11 cellular contexts compared by ENCODE assay signal in the genomic region with DNA sequence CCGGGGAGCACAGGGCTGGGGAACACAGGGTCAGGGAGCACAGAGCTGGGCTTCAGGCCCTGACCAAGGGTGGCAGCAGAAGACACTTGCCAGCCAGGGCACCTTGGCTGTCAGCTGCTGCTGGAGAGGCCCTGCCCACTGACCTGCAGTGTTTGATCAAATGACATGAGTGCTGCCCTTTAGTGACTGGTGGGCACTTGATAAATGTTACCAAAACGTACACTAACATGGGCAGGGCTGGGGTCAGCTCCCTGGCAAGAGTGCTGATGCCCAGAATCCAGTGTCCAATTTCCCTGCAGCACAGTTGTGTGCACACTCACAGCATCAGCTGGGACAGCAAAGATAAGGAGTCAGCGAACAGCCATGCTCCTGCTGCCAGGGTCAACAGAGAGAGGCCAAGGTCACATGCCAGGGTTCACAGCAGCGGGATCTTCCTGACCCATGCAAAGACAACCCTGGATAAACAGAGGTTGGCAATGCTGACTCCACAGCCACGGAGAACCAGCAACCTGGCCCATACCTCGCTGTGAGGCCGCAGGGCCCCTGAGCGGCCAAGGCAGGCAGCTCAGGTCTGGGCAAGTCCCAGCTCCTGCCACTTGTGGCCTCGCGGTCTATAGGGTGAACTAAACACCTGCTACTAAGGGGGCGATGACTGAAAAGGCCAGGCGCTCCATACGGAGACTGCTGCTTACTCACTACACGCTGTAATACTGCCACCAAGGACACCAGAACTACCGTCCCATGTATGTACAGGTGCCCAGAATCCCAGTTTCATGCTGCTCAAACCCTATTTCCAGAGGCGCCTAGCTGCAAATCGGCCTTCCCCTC. TPM values are rescaled to one million over a fixed set of nuclear protein-coding genes. Genes with fewer than 3 reads are reported as not detected.
DNase-seq lines count a peak whose midpoint lies in the region; ATAC-seq, FAIRE-seq and TF ChIP-seq lines count a peak whose summit lies in the region.
"Had no signal": no experiment of that assay in that cellular context is flagged by ENCODE, and none has a peak within 500 bp of the region (broad histone marks: within the 10 kb centered on the region; RNA-seq: fewer than 3 reads in every experiment).

No MANE protein-coding gene starts in this region.

- H3K4me1 Mint-ChIP-seq in naive thymus-derived CD4-positive, alpha-beta T cell: peaks cover 0 to 7% (median 3%) of the 10 kb centered on the region in 7 donors

- DNase-seq in DMS53 (lab: John Stamatoyannopoulos, UW): peak; percentile 9
- DNase-seq in DMS53 treated with DMSO at 0.1 percent for 48 hours (lab: John Stamatoyannopoulos, UW; ENCODE audit: unreplicated experiment): no peak
- no peak for DNase-seq in GM12878 (ENCODE audit: low read depth, low spot score)
- peak; percentile 91 for DNase-seq in HepG2 (ENCODE audit: low spot score)
- no peak for DNase-seq in tibial artery
- no peak for DNase-seq in naive thymus-derived CD4-positive, alpha-beta T cell
- DNase-seq in thyroid gland: no peak
- DNase-seq: GDM1, PC-9 had no signal

- H3K4me3 ChIP-seq in GM12878 (no peak overlapping the region), HepG2 (replicated peaks in 1 of 3; ENCODE audit: insufficient read depth in 1 of 3, low read depth in 2 of 3, low read length in 3 of 3) (peak overlapping the region in 1 of 3 experiments; percentile 44; a peak in 1 of 6 replicates), tibial artery (peak overlapping the region; percentile 46), thyroid gland (replicated peaks in 1 of 3) (no peak overlapping the region)
- H3K4me3 ChIP-seq in naive thymus-derived CD4-positive, alpha-beta T cell (ENCODE audit: low read length): no peak overlapping the region
- H3K4me3 ChIP-seq: PC-9 had no signal

- no peaks in the 10 kb centered on the region for H3K9me3 Mint-ChIP-seq in naive thymus-derived CD4-positive, alpha-beta T cell

- H3K9me3 ChIP-seq in GM12878 (replicated peaks; ENCODE audit: control insufficient read depth, insufficient read depth, low read length) (no peaks in the 10 kb centered on the region), HepG2 (ENCODE audit: low read length) (no peaks in the 10 kb centered on the region), tibial artery (no peaks in the 10 kb centered on the region), thyroid gland (no peaks in the 10 kb centered on the region)
- no peaks in the 10 kb centered on the region for H3K9me3 ChIP-seq in naive thymus-derived CD4-positive, alpha-beta T cell (ENCODE audit: control insufficient read depth in 2 of 3, low read length in 3 of 3)

- no peaks in the 10 kb centered on the region for H3K36me3 ChIP-seq in GM12878 (ENCODE audit: control insufficient read depth in 2 of 2, insufficient read depth in 2 of 2, low read length in 1 of 2)
- H3K36me3 ChIP-seq in HepG2 (replicated peaks in 1 of 2; ENCODE audit: control insufficient read depth in 1 of 2, insufficient read depth in 2 of 2, low read length in 2 of 2): peaks cover 5 to 9% of the 10 kb centered on the region in 2 experiments; a peak in 1 of 5 replicates
- H3K36me3 ChIP-seq in tibial artery: no peaks in the 10 kb centered on the region
- no peaks in the 10 kb centered on the region for H3K36me3 ChIP-seq in naive thymus-derived CD4-positive, alpha-beta T cell (ENCODE audit: control insufficient read depth in 2 of 3, insufficient read depth in 3 of 3, low read length in 3 of 3)
- no peaks in the 10 kb centered on the region for H3K36me3 ChIP-seq in thyroid gland

- no peak for FAIRE-seq in GM12878 (lab: Jason Lieb, UNC)
- FAIRE-seq in HepG2 (lab: Jason Lieb, UNC): peak; percentile 97

- RAD21 ChIA-PET in GM12878 (lab: Charles Lee; ENCODE audit: unreplicated experiment): no interaction called here

- H3K4me1 ChIP-seq in GM12878 (ENCODE audit: control insufficient read depth, insufficient read depth, low read length) (no peaks in the 10 kb centered on the region), HepG2 (ENCODE audit: insufficient read depth, low read length) (peaks cover 73% of the 10 kb centered on the region), tibial artery (peaks cover 0 to 21% (median 12%) of the 10 kb centered on the region in 4 donors), thyroid gland (peaks cover 12 to 32% of the 10 kb centered on the region in 2 donors)
- no peaks in the 10 kb centered on the region for H3K4me1 ChIP-seq in naive thymus-derived CD4-positive, alpha-beta T cell (ENCODE audit: control insufficient read depth in 2 of 2, insufficient read depth in 2 of 2, low read length in 2 of 2)

- H3K27ac ChIP-seq in GM12878 (ENCODE audit: control insufficient read depth, insufficient read depth) (no peak overlapping the region), HepG2 (ENCODE audit: extremely low read length, insufficient read depth, low read length) (peak overlapping the region; percentile 59), tibial artery (no peak overlapping the region), thyroid gland (no peak overlapping the region)
- H3K27ac ChIP-seq in naive thymus-derived CD4-positive, alpha-beta T cell (ENCODE audit: low read depth, low read length): no peak overlapping the region
- H3K27ac ChIP-seq: 22Rv1, PC-9 had no signal

- ATAC-seq in GM12878 (peak; percentile 43), HepG2 (peak; percentile 91), GM18909 (IDR thresholded peaks at IDR 0.05; ENCODE audit: poor library complexity, unreplicated experiment) (no peak)
- ATAC-seq in naive thymus-derived CD4-positive, alpha-beta T cell: no peak

- BruUV-seq in GM12878 (replicated peaks; lab: Mats Ljungman, UMichigan) (no TSS peak), HepG2 (replicated peaks; lab: Mats Ljungman, UMichigan) (no TSS peak)

- no peaks in the 10 kb centered on the region for H3K27me3 Mint-ChIP-seq in naive thymus-derived CD4-positive, alpha-beta T cell

- intact Hi-C loops in GM12878 (cut with micrococcal nuclease; ENCODE audit: unreplicated experiment) (no loop called here), HepG2 (cut with micrococcal nuclease; ENCODE audit: unreplicated experiment) (loop anchor here (1.0 to 2.0 kb wide), 3 partner anchors 31 to 84 kb away; a partner anchor contains a TSS), tibial artery (cut with DNase I; ENCODE audit: low total_unique reads) (no loop called here), thyroid gland (cut with DNase I) (no loop called here)
- intact Hi-C loops in naive thymus-derived CD4-positive, alpha-beta T cell (cut with micrococcal nuclease): no loop called here

- 0 out of 4 replicates have a peak, but pooled peaks cover 0 to 1% of the 10 kb centered on the region in 2 experiments for H3K27me3 ChIP-seq in GM12878 (replicated peaks in 1 of 2; ENCODE audit: control insufficient read depth in 2 of 2, insufficient read depth in 2 of 2, low read length in 1 of 2)
- H3K27me3 ChIP-seq in HepG2 (ENCODE audit: control insufficient read depth in 1 of 2, insufficient read depth in 2 of 2, low read length in 2 of 2): no peaks in the 10 kb centered on the region
- H3K27me3 ChIP-seq in tibial artery: no peaks in the 10 kb centered on the region
- no peaks in the 10 kb centered on the region for H3K27me3 ChIP-seq in naive thymus-derived CD4-positive, alpha-beta T cell (ENCODE audit: control insufficient read depth in 2 of 2, insufficient read depth in 2 of 2, low read length in 2 of 2)
- H3K27me3 ChIP-seq in thyroid gland: no peaks in the 10 kb centered on the region

- TF ChIP-seq EP300 in GM12878 (IDR thresholded peaks at IDR 0.05; ENCODE audit: borderline replicate concordance in 1 of 2, control insufficient read depth in 1 of 2, low read depth in 2 of 2, low read length in 2 of 2) (no peak), HepG2 (IDR thresholded peaks at IDR 0.05; ENCODE audit: low read depth in 2 of 2, low read length in 2 of 2) (peak; percentile 43 to 79; a peak in 3 of 4 replicates), HepG2 (CRISPR knock-in tag; IDR thresholded peaks at IDR 0.05; ENCODE audit: borderline replicate concordance) (peak; percentile 76; the same call in 1 of the 2 replicates)

- SMC1A ChIA-PET in GM12878 (lab: Charles Lee; ENCODE audit: uncharacterized antibody, unreplicated experiment): no interaction called here

- H4K20me1 ChIP-seq in GM12878 (ENCODE audit: control insufficient read depth, insufficient read depth) (no peaks in the 10 kb centered on the region), HepG2 (ENCODE audit: insufficient read depth, low read length) (peaks cover 40% of the 10 kb centered on the region)

- H3K79me2 ChIP-seq in GM12878 (ENCODE audit: control insufficient read depth, insufficient read depth, low read length) (no peaks in the 10 kb centered on the region), HepG2 (ENCODE audit: insufficient read depth, low read length) (peaks cover 61% of the 10 kb centered on the region)

- H2AFZ ChIP-seq in GM12878 (ENCODE audit: control insufficient read depth, low read depth, low read length) (no peak overlapping the region), HepG2 (ENCODE audit: low read length) (no peak overlapping the region)
- H2AFZ ChIP-seq: PC-9 had no signal

- no peak for TF ChIP-seq RAD21 in GM12878 (IDR thresholded peaks at IDR 0.05; ENCODE audit: insufficient read depth, low read depth, low read length)
- TF ChIP-seq RAD21 in HepG2 (CRISPR knock-in tag; IDR thresholded peaks at IDR 0.05): peak; percentile 81

- in situ Hi-C loops in GM12878 (cut with MboI) (no loop called here), HepG2 (cut with HindIII; ENCODE audit: extremely low pct_ligation_motif_present, low pct_unique_long_range_greater_than_20kb) (no loop called here)

- TF ChIP-seq POLR2A in GM12878 (IDR thresholded peaks at IDR 0.05; ENCODE audit: low read depth, low read length) (no peak), HepG2 (IDR thresholded peaks at IDR 0.05; ENCODE audit: insufficient read depth in 1 of 2, low read depth in 2 of 2, low read length in 2 of 2) (0 out of 4 replicates have a peak, but pooled peaks of 1 of the 2 experiments have one; percentile 13), thyroid gland (IDR thresholded peaks at IDR 0.05) (no peak)

- CTCF ChIA-PET in GM12878 (lab: Yijun Ruan, JAX): no interaction called here
- CTCF ChIA-PET in HepG2 (lab: Yijun Ruan, JAX; ENCODE audit: low intra/inter-chr PET ratio, low total read pairs): no interaction called here
- CTCF ChIA-PET in naive thymus-derived CD4-positive, alpha-beta T cell (lab: Charles Lee): no interaction called here

- H3K9ac ChIP-seq in GM12878 (ENCODE audit: control insufficient read depth, insufficient read depth, low read length) (no peak overlapping the region), HepG2 (ENCODE audit: insufficient read depth, low read depth, low read length) (peak overlapping the region; percentile 21)

- peaks cover 0 to 4% (median 0%) of the 10 kb centered on the region in 5 donors for H3K36me3 Mint-ChIP-seq in naive thymus-derived CD4-positive, alpha-beta T cell

- WGBS in GM12878 (ENCODE audit: insufficient coverage, insufficient replicate concordance, low lambda C conversion rate, missing lambda C conversion rate): 48% methylated on average over 16 of the region's 17 CpGs
- WGBS in HepG2 (ENCODE audit: low lambda C conversion rate): 26% methylated on average over 14 of the region's 17 CpGs
- 86 to 89% methylated on average over 9 to 17 of the region's 17 CpGs for WGBS in thyroid gland, 2 donors

- TF ChIP-seq CTCF in GM12878 (IDR thresholded peaks at IDR 0.05 in 2 of 3, conservative IDR thresholded peaks at IDR 0.05 in 1 of 3; ENCODE audit: control insufficient read depth in 2 of 3, extremely low read depth in 1 of 3, insufficient read depth in 1 of 3, low read depth in 3 of 3, low read length in 3 of 3): no peak
- TF ChIP-seq CTCF in HepG2 (CRISPR knock-in tag; IDR thresholded peaks at IDR 0.05): peak; percentile 43; the same call in 1 of the 2 replicates
- no peak for TF ChIP-seq CTCF in tibial artery (IDR thresholded peaks at IDR 0.05)
- no peak for TF ChIP-seq CTCF in thyroid gland (IDR thresholded peaks at IDR 0.05)

- H3K4me2 ChIP-seq in GM12878 (ENCODE audit: control insufficient read depth, insufficient read depth): no peak overlapping the region
- H3K4me2 ChIP-seq in HepG2 (ENCODE audit: low read depth, low read length): peak overlapping the region; percentile 69
- H3K4me2 ChIP-seq: PC-9 had no signal

- no peak overlapping the region for H3K4me3 Mint-ChIP-seq in naive thymus-derived CD4-positive, alpha-beta T cell

- no peak overlapping the region for H3K27ac Mint-ChIP-seq in naive thymus-derived CD4-positive, alpha-beta T cell

- POLR2A ChIA-PET in GM12878 (lab: Charles Lee): no interaction called here
- POLR2A ChIA-PET in HepG2 (lab: Yijun Ruan, JAX): interaction anchor here (0.8 to 5.6 kb wide), 6 partner anchors 11 to 87 kb away, joined by 4 to 47 read pairs (median 12); a partner anchor contains a TSS
- POLR2A ChIA-PET in naive thymus-derived CD4-positive, alpha-beta T cell (lab: Charles Lee): no interaction called here

RNA-seq across cellular contexts. Expression of a gene that starts 46.3 kb away (rescaled TPM):
- total RNA-seq in GM12878 (2013; cell fraction: nucleolus; rRNA removed): 0.15 and 0.22 TPM in 2 replicates
- total RNA-seq in GM12878 (2014; rRNA removed) (0.11 TPM in 2 replicates), GM12878 (2014; rRNA removed; fragmentation: Illumina TruSeq; extraction: Trizol) (0.31 TPM in 1 of 2 replicates, not detected in the other), GM12878 (2021) (0.23 and 0.29 TPM in 2 replicates), HepG2 (2016; rRNA removed; fragmentation: Illumina TruSeq; extraction: Trizol) (23.3 and 34.3 TPM in 2 replicates), thyroid gland (10 to 100 TPM; 18.3 to 37.8 (median 23.5) TPM)
- polyA plus RNA-seq in GM12878 (2011; ENCODE audit: low read depth): not detected
- polyA plus RNA-seq in GM12878 (2011; rRNA removed) (0.12 and 0.29 TPM in 2 replicates), GM12878 (2014; fragmentation: Illumina TruSeq; extraction: Trizol) (0.07 TPM in 1 of 2 replicates, not detected in the other), GM12878 (2014; fragmentation: Nextera tagmentation; extraction: Ambion mirVana) (under 1 TPM in 1 of 2 experiments, not detected in 1; 0.04 TPM), GM12878 (2014; rRNA removed) (0.01 and 0.77 TPM in 2 replicates), GM12878 (2016; fragmentation: Nextera tagmentation; extraction: Ambion mirVana) (under 1 TPM; 0.09 to 0.25 TPM), HepG2 (2011; rRNA removed) (32.3 and 34.6 TPM in 2 replicates)
- polyA plus RNA-seq in GM12878 (2011; cell fraction: cytosol; rRNA removed): 0.07 and 0.10 TPM in 2 replicates
- polyA plus RNA-seq in GM12878 (2011; cell fraction: nucleus; rRNA removed): 0.19 and 0.60 TPM in 2 replicates
- 0.15 and 0.19 TPM in 2 replicates for polyA plus RNA-seq in GM12878 (2012)
- polyA minus RNA-seq in GM12878 (2011; rRNA and poly(A)+ RNA removed): 0.10 and 0.15 TPM in 2 replicates
- 0.21 TPM in 1 of 2 replicates, not detected in the other for polyA minus RNA-seq in GM12878 (2011; cell fraction: cytosol; rRNA and poly(A)+ RNA removed)
- 0.12 and 0.38 TPM in 2 replicates for polyA minus RNA-seq in GM12878 (2011; cell fraction: nucleus; rRNA and poly(A)+ RNA removed)
- total RNA-seq in HepG2 (2016; cell fraction: cytosol; rRNA removed; fragmentation: Illumina TruSeq; extraction: Trizol; ENCODE audit: low read depth): 7.4 and 10.8 TPM in 2 replicates
- total RNA-seq in HepG2 (2016; cell fraction: insoluble cytoplasmic fraction; rRNA removed; fragmentation: Illumina TruSeq; extraction: Trizol): 20.1 and 34.4 TPM in 2 replicates
- total RNA-seq in HepG2 (2016; cell fraction: membrane; rRNA removed; fragmentation: Illumina TruSeq; extraction: Trizol): 11.6 and 15.7 TPM in 2 replicates
- 37.4 and 38.1 TPM in 2 replicates for total RNA-seq in HepG2 (2016; cell fraction: nucleus; rRNA removed; fragmentation: Illumina TruSeq; extraction: Trizol)
- 24.8 and 25.8 TPM in 2 replicates for polyA plus RNA-seq in HepG2 (2011; cell fraction: cytosol; rRNA removed)
- 114 and 118 TPM in 2 replicates for polyA plus RNA-seq in HepG2 (2011; cell fraction: nucleus; rRNA removed)
- polyA plus RNA-seq in HepG2 (2012): 38.7 and 42.0 TPM in 2 replicates
- polyA plus RNA-seq in HepG2 (2016; cell fraction: cytosol; fragmentation: Illumina TruSeq; extraction: Trizol; ENCODE audit: low read depth): 3.0 and 3.7 TPM in 2 replicates
- 19.3 and 24.8 TPM in 2 replicates for polyA plus RNA-seq in HepG2 (2016; cell fraction: insoluble cytoplasmic fraction; fragmentation: Illumina TruSeq; extraction: Trizol; ENCODE audit: low read depth)
- 8.1 TPM in 2 replicates for polyA plus RNA-seq in HepG2 (2016; cell fraction: membrane; fragmentation: Illumina TruSeq; extraction: Trizol; ENCODE audit: low read depth)
- 90.8 and 96.3 TPM in 2 replicates for polyA plus RNA-seq in HepG2 (2016; cell fraction: nucleus; fragmentation: Illumina TruSeq; extraction: Trizol; ENCODE audit: insufficient read depth, low read depth)
- 1.7 and 32.6 TPM in 2 replicates for polyA minus RNA-seq in HepG2 (2011; rRNA and poly(A)+ RNA removed; ENCODE audit: low replicate concordance)
- 6.9 and 8.0 TPM in 2 replicates for polyA minus RNA-seq in HepG2 (2011; cell fraction: cytosol; rRNA and poly(A)+ RNA removed)
- polyA minus RNA-seq in HepG2 (2011; cell fraction: nucleus; rRNA and poly(A)+ RNA removed): 46.9 and 49.6 TPM in 2 replicates
- 1 to 10 TPM; 1.4 to 4.2 (median 3.0) TPM for total RNA-seq in naive thymus-derived CD4-positive, alpha-beta T cell
- polyA plus RNA-seq in naive thymus-derived CD4-positive, alpha-beta T cell: 1 to 10 TPM in 1 of 2 donors, under 1 TPM in 1; 0.31 to 1.1 TPM

Comparison
In these comparisons a context has a peak if more than half of its experiments do, and no peak if none do; other contexts are left out.
1. DNase-seq: peak in DMS53 (single experiment) and HepG2 (single experiment); none in DMS53 treated with DMSO at 0.1 percent for 48 hours (single experiment), GM12878 (single experiment), tibial artery (0 of 2), naive thymus-derived CD4-positive, alpha-beta T cell (0 of 9) and thyroid gland (0 of 2).
2. ATAC-seq: peak in GM12878 (single experiment) and HepG2 (single experiment); none in naive thymus-derived CD4-positive, alpha-beta T cell (single experiment) and GM18909 (single experiment).
3. H3K4me3 ChIP-seq: peak in tibial artery (2 of 2); none in GM12878 (single experiment), naive thymus-derived CD4-positive, alpha-beta T cell (single experiment) and thyroid gland (0 of 3).